Comparison of ENCODE assay signal across 8 cellular contexts in genomic region chr11:68146704-68147474, GRCh38. TPM values are rescaled to one million over a fixed set of nuclear protein-coding genes. Genes with fewer than 3 reads are reported as not detected.
A peak's percentile ranks its signal among the peaks of the same experiment; 100 is the strongest.
DNase-seq lines count a peak whose midpoint lies in the region; ATAC-seq and TF ChIP-seq lines count a peak whose summit lies in the region.

No MANE protein-coding gene starts in this region.

- POLR2A ChIA-PET in RWPE1 (lab: Yijun Ruan, JAX; ENCODE audit: low non-redundant PET), result no interaction called here
- POLR2A ChIA-PET in naive thymus-derived CD8-positive, alpha-beta T cell (lab: Charles Lee), result interaction anchor here (0.6 kb wide), 1 partner anchor 125 kb away, joined by 3 read pairs; the partner anchor contains the start of gene C11orf24

- H3K4me3 ChIP-seq in right cardiac atrium (ENCODE audit: low read length) (no peak overlapping the region), aorta (ENCODE audit: low read length in 2 of 2) (no peak overlapping the region)

- no peaks in the 10 kb centered on the region for H3K36me3 ChIP-seq in aorta (ENCODE audit: control insufficient read depth in 1 of 2, insufficient read depth in 2 of 2, low read length in 1 of 2)

- no peaks in the 10 kb centered on the region for H3K27me3 Mint-ChIP-seq in naive thymus-derived CD8-positive, alpha-beta T cell

- no peak overlapping the region for H3K4me3 Mint-ChIP-seq in naive thymus-derived CD8-positive, alpha-beta T cell

- H3K9me3 ChIP-seq in right cardiac atrium (ENCODE audit: control insufficient read depth, low read length) (no peaks in the 10 kb centered on the region), aorta (ENCODE audit: control insufficient read depth, low read length) (no peaks in the 10 kb centered on the region)

- peaks cover 5 to 10% (median 6%) of the 10 kb centered on the region in 4 donors for H3K4me1 Mint-ChIP-seq in naive thymus-derived CD8-positive, alpha-beta T cell

- peak overlapping the region; percentile 59 for H3K27ac ChIP-seq in RWPE1
- peak overlapping the region; percentile 78 for H3K27ac ChIP-seq in right cardiac atrium (ENCODE audit: low read length)
- no peak overlapping the region for H3K27ac ChIP-seq in aorta (ENCODE audit: low read depth in 1 of 2, low read length in 2 of 2)

- H3K4me1 ChIP-seq in right cardiac atrium (ENCODE audit: control insufficient read depth, insufficient read depth, low read length) (peaks cover 11% of the 10 kb centered on the region), aorta (ENCODE audit: control insufficient read depth in 1 of 2, insufficient read depth in 2 of 2, low read length in 2 of 2) (no peaks in the 10 kb centered on the region)

- CTCF ChIA-PET in RWPE1 (lab: Yijun Ruan, JAX), result no interaction called here

- H3K27me3 ChIP-seq in right cardiac atrium (ENCODE audit: control insufficient read depth, insufficient read depth), result no peaks in the 10 kb centered on the region
- H3K27me3 ChIP-seq in aorta (ENCODE audit: control insufficient read depth in 1 of 2, insufficient read depth in 2 of 2, low read length in 1 of 2), result no peaks in the 10 kb centered on the region

- H3K27ac Mint-ChIP-seq in naive thymus-derived CD8-positive, alpha-beta T cell, result peak overlapping the region in 1 of 10 donors; percentile 48

- 36% methylated on average over 13 of the region's 13 CpGs for WGBS in right cardiac atrium
- 37 to 38% methylated on average over 13 of the region's 13 CpGs for WGBS in aorta, 2 donors

- H3K36me3 Mint-ChIP-seq in naive thymus-derived CD8-positive, alpha-beta T cell, result no peaks in the 10 kb centered on the region

- ATAC-seq in right cardiac atrium (peak; percentile 79 to 82), aorta (ENCODE audit: low FRiP score) (peak; percentile 30), HG02973 (IDR thresholded peaks at IDR 0.05; ENCODE audit: unreplicated experiment) (no peak)
- ATAC-seq in naive thymus-derived CD8-positive, alpha-beta T cell, result no peak

- peak; percentile 15 for DNase-seq in SKM-1 treated with dmso at 0.1 percent for 144 hours (lab: John Stamatoyannopoulos, UW; ENCODE audit: unreplicated experiment)
- DNase-seq in SKM-1 (lab: John Stamatoyannopoulos, UW; ENCODE audit: unreplicated experiment), result no peak
- DNase-seq in RWPE1 (ENCODE audit: low spot score), result peak; percentile 26
- DNase-seq in right cardiac atrium, result peak; percentile 56 to 81 (median 80)
- no peak for DNase-seq in aorta
- DNase-seq in naive thymus-derived CD8-positive, alpha-beta T cell, result no peak
- DNase-seq in activated T-cell treated with anti-CD3 and anti-CD28 coated beads, Interleukin-2, amount 50 U/mL, for 1 hour, result no peak

- TF ChIP-seq CTCF in RWPE1 (conservative IDR thresholded peaks at IDR 0.05; ENCODE audit: low read depth), result no peak

- no peaks in the 10 kb centered on the region for H3K9me3 Mint-ChIP-seq in naive thymus-derived CD8-positive, alpha-beta T cell

- intact Hi-C loops in right cardiac atrium (cut with DNase I), result no loop called here
- intact Hi-C loops in aorta (cut with DNase I), result no loop called here

RNA-seq across cellular contexts. Expression of gene CHKA, which starts 25.7 kb away (rescaled TPM):
- total RNA-seq in right cardiac atrium (10 to 100 TPM in 2 of 4 donors, 1 to 10 TPM in 2; 8.7 to 11.1 (median 9.7) TPM), aorta (10 to 100 TPM; 15.2 to 19.9 TPM)
- polyA plus RNA-seq in right cardiac atrium (10.9 TPM), aorta (1 to 10 TPM; 8.2 to 8.9 TPM)
- total RNA-seq in naive thymus-derived CD8-positive, alpha-beta T cell, result 10 to 100 TPM; 12.6 to 14.3 TPM
- 1 to 10 TPM; 3.7 to 9.1 (median 6.0) TPM for polyA plus RNA-seq in naive thymus-derived CD8-positive, alpha-beta T cell

Comparison
In these comparisons a context has a peak if more than half of its experiments do, and no peak if none do; other contexts are left out.
1. DNase-seq: peak in SKM-1 treated with dmso at 0.1 percent for 144 hours (single experiment), RWPE1 (single experiment) and right cardiac atrium (3 of 3); none in SKM-1 (single experiment), aorta (0 of 2), naive thymus-derived CD8-positive, alpha-beta T cell (0 of 10) and activated T-cell treated with anti-CD3 and anti-CD28 coated beads, Interleukin-2, amount 50 U/mL, for 1 hour (single experiment).
2. H3K27ac ChIP-seq: peak in RWPE1 (single experiment) and right cardiac atrium (single experiment); none in aorta (0 of 2).
3. ATAC-seq: peak in right cardiac atrium (2 of 2) and aorta (single experiment); none in naive thymus-derived CD8-positive, alpha-beta T cell (0 of 2) and HG02973 (single experiment).